ENCODE assay signal across 1 cellular context in the genomic region with DNA sequence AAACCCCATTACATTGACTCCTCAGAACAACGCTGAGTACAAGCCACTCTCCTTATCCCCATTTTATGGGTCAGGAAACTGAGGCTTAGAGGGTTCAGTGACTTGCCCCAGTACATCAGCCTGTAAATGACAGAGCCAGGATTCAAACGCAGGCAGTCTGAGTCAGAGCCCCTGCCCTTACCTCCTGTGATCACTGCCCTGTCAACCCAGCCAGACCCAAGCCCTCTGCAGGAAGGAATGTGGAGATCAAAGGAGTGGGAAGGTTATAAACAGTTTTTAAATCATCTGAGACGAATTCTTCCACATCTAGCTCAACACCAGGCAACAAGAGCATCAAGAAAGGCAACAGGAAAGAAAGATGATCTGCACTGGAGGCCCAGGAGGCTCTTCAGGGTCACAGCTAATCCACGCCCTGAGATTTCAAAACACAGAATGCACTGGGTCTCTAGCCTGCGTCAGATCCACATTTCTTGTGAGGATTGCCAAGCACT.
TF ChIP-seq lines count a peak whose summit lies in the region.

No MANE protein-coding gene starts in this region.

TF ChIP-seq in K562, 482 proteins besides CTCF, POLR2A, EP300 and RAD21 (continued from another document and continues in another):
- TF ChIP-seq, protein P1, sequence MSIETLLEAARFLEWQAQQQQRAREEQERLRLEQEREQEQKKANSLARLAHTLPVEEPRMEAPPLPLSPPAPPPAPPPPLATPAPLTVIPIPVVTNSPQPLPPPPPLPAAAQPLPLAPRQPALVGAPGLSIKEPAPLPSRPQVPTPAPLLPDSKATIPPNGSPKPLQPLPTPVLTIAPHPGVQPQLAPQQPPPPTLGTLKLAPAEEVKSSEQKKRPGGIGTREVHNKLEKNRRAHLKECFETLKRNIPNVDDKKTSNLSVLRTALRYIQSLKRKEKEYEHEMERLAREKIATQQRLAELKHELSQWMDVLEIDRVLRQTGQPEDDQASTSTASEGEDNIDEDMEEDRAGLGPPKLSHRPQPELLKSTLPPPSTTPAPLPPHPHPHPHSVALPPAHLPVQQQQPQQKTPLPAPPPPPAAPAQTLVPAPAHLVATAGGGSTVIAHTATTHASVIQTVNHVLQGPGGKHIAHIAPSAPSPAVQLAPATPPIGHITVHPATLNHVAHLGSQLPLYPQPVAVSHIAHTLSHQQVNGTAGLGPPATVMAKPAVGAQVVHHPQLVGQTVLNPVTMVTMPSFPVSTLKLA (conservative IDR thresholded peaks at IDR 0.05), result no peak
- TF ChIP-seq HDAC2 (IDR thresholded peaks at IDR 0.05) (peak; percentile 59; the same call in 1 of the 2 replicates), SOX6 (IDR thresholded peaks at IDR 0.05) (no peak), NFE2 (IDR thresholded peaks at IDR 0.05; ENCODE audit: low read depth) (no peak), ZBTB2 (IDR thresholded peaks at IDR 0.05) (no peak), ATF2 (CRISPR knock-in tag; IDR thresholded peaks at IDR 0.05) (no peak), GTF2A2 (tag; IDR thresholded peaks at IDR 0.05) (no peak), FOSL1 (tag; conservative IDR thresholded peaks at IDR 0.05) (no peak), TSC22D4 (tag; IDR thresholded peaks at IDR 0.05) (no peak), TEAD2 (tag; IDR thresholded peaks at IDR 0.05) (peak; percentile 98), ZNF384 (IDR thresholded peaks at IDR 0.05; ENCODE audit: low read depth, low read length) (no peak), ZNF764 (CRISPR knock-in tag; IDR thresholded peaks at IDR 0.05; ENCODE audit: low read depth) (no peak), JUND (IDR thresholded peaks at IDR 0.05; ENCODE audit: borderline replicate concordance, low read depth, low read length) (no peak), JUND (tag; IDR thresholded peaks at IDR 0.05; ENCODE audit: borderline replicate concordance, low read depth, low read length) (peak; percentile 31; the same call in 1 of the 3 replicates), MECOM (CRISPR knock-in tag; IDR thresholded peaks at IDR 0.05) (no peak), TBP (optimal IDR thresholded peaks at IDR 0.05; ENCODE audit: low read depth, low read length) (peak; percentile 27), CTBP1 (IDR thresholded peaks at IDR 0.05; ENCODE audit: borderline replicate concordance) (peak; percentile 66), PHF8 (IDR thresholded peaks at IDR 0.05; ENCODE audit: borderline replicate concordance, low read length) (no peak), ZNF12 (CRISPR knock-in tag; IDR thresholded peaks at IDR 0.05) (no peak), SIN3A (IDR thresholded peaks at IDR 0.05; ENCODE audit: borderline replicate concordance in 2 of 2, control insufficient read depth in 1 of 2, low read depth in 2 of 2, low read length in 2 of 2) (no peak), ARNT (IDR thresholded peaks at IDR 0.05) (0 out of 4 replicates have a peak, but pooled peaks of 1 of the 2 experiments have one; percentile 24)
- TF ChIP-seq, protein P2, sequence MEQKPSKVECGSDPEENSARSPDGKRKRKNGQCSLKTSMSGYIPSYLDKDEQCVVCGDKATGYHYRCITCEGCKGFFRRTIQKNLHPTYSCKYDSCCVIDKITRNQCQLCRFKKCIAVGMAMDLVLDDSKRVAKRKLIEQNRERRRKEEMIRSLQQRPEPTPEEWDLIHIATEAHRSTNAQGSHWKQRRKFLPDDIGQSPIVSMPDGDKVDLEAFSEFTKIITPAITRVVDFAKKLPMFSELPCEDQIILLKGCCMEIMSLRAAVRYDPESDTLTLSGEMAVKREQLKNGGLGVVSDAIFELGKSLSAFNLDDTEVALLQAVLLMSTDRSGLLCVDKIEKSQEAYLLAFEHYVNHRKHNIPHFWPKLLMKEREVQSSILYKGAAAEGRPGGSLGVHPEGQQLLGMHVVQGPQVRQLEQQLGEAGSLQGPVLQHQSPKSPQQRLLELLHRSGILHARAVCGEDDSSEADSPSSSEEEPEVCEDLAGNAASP (IDR thresholded peaks at IDR 0.05), result no peak
- TF ChIP-seq, protein P3, sequence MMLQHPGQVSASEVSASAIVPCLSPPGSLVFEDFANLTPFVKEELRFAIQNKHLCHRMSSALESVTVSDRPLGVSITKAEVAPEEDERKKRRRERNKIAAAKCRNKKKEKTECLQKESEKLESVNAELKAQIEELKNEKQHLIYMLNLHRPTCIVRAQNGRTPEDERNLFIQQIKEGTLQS (IDR thresholded peaks at IDR 0.05), result 0 out of 2 replicates have a peak, but pooled peaks have one; percentile 13
- TF ChIP-seq, protein P3 (CRISPR knock-in tag; conservative IDR thresholded peaks at IDR 0.05), result no peak
- TF ChIP-seq, protein P4, sequence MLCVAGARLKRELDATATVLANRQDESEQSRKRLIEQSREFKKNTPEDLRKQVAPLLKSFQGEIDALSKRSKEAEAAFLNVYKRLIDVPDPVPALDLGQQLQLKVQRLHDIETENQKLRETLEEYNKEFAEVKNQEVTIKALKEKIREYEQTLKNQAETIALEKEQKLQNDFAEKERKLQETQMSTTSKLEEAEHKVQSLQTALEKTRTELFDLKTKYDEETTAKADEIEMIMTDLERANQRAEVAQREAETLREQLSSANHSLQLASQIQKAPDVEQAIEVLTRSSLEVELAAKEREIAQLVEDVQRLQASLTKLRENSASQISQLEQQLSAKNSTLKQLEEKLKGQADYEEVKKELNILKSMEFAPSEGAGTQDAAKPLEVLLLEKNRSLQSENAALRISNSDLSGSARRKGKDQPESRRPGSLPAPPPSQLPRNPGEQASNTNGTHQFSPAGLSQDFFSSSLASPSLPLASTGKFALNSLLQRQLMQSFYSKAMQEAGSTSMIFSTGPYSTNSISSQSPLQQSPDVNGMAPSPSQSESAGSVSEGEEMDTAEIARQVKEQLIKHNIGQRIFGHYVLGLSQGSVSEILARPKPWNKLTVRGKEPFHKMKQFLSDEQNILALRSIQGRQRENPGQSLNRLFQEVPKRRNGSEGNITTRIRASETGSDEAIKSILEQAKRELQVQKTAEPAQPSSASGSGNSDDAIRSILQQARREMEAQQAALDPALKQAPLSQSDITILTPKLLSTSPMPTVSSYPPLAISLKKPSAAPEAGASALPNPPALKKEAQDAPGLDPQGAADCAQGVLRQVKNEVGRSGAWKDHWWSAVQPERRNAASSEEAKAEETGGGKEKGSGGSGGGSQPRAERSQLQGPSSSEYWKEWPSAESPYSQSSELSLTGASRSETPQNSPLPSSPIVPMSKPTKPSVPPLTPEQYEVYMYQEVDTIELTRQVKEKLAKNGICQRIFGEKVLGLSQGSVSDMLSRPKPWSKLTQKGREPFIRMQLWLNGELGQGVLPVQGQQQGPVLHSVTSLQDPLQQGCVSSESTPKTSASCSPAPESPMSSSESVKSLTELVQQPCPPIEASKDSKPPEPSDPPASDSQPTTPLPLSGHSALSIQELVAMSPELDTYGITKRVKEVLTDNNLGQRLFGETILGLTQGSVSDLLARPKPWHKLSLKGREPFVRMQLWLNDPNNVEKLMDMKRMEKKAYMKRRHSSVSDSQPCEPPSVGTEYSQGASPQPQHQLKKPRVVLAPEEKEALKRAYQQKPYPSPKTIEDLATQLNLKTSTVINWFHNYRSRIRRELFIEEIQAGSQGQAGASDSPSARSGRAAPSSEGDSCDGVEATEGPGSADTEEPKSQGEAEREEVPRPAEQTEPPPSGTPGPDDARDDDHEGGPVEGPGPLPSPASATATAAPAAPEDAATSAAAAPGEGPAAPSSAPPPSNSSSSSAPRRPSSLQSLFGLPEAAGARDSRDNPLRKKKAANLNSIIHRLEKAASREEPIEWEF (CRISPR knock-in tag; IDR thresholded peaks at IDR 0.05), result no peak
- TF ChIP-seq, protein P5, sequence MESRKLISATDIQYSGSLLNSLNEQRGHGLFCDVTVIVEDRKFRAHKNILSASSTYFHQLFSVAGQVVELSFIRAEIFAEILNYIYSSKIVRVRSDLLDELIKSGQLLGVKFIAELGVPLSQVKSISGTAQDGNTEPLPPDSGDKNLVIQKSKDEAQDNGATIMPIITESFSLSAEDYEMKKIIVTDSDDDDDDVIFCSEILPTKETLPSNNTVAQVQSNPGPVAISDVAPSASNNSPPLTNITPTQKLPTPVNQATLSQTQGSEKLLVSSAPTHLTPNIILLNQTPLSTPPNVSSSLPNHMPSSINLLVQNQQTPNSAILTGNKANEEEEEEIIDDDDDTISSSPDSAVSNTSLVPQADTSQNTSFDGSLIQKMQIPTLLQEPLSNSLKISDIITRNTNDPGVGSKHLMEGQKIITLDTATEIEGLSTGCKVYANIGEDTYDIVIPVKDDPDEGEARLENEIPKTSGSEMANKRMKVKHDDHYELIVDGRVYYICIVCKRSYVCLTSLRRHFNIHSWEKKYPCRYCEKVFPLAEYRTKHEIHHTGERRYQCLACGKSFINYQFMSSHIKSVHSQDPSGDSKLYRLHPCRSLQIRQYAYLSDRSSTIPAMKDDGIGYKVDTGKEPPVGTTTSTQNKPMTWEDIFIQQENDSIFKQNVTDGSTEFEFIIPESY (CRISPR knock-in tag; IDR thresholded peaks at IDR 0.05), result no peak
- TF ChIP-seq, protein P6, sequence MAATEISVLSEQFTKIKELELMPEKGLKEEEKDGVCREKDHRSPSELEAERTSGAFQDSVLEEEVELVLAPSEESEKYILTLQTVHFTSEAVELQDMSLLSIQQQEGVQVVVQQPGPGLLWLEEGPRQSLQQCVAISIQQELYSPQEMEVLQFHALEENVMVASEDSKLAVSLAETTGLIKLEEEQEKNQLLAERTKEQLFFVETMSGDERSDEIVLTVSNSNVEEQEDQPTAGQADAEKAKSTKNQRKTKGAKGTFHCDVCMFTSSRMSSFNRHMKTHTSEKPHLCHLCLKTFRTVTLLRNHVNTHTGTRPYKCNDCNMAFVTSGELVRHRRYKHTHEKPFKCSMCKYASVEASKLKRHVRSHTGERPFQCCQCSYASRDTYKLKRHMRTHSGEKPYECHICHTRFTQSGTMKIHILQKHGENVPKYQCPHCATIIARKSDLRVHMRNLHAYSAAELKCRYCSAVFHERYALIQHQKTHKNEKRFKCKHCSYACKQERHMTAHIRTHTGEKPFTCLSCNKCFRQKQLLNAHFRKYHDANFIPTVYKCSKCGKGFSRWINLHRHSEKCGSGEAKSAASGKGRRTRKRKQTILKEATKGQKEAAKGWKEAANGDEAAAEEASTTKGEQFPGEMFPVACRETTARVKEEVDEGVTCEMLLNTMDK (IDR thresholded peaks at IDR 0.05; ENCODE audit: borderline replicate concordance, insufficient read depth, low read depth, low read length, poor library complexity, severe bottlenecking), result peak; percentile 1
